Comparison of ENCODE assay signal across 1 cellular context in genomic region chr5:88856381-88856780, GRCh38. TPM values are rescaled to one million over a fixed set of nuclear protein-coding genes. Genes with fewer than 3 reads are reported as not detected.
"Had no signal": no experiment of that assay in that cellular context is flagged by ENCODE, and none has a peak within 500 bp of the region (broad histone marks: within the 10 kb centered on the region; RNA-seq: fewer than 3 reads in every experiment).

No MANE protein-coding gene starts in this region.

RNA-seq across cellular contexts. Expression of gene MEF2C, which starts 26.6 kb away (rescaled TPM):
- polyA plus RNA-seq: mammary epithelial cell had no signal
